ENCODE assay signal across 17 cellular contexts in the genomic region with DNA sequence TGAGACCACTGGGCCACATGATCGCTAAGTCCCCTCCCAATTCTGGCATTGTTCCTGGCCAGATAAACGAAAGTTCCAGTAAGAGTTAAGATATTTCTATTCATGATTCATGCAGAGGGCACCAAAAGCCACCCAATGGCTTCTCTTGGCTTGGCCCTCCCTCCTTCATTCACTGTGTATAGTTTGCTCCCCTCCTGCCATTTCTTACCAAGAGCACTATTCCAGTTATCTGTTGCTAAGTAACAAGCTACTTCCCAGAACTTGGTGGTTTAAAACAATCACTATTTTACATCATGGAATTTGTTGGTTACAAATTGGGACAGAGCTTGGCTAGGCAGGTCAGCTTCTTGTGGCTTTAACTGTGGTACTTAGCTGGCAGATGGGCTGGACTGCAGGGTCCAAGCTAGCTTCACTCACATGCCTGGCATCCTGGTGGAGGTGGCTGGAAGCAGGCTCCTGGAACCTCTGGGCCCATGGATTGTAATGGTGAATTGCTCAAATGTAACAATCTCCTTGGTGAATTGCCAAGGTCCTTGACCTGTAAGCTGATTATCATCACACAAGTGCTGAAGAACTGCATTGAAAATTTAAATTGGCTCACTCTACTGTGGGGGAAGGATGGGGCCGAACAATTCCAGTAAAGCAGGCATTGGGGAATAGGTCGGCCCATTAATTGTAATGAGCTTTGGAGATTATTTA. TPM values are rescaled to one million over a fixed set of nuclear protein-coding genes. Genes with fewer than 3 reads are reported as not detected.
DNase-seq lines count a peak whose midpoint lies in the region; ATAC-seq and TF ChIP-seq lines count a peak whose summit lies in the region.
"Had no signal": no experiment of that assay in that cellular context is flagged by ENCODE, and none has a peak within 500 bp of the region (broad histone marks: within the 10 kb centered on the region; RNA-seq: fewer than 3 reads in every experiment).

No MANE protein-coding gene starts in this region.

- WGBS in right lobe of liver (ENCODE audit: insufficient coverage, low coverage, low lambda C conversion rate, missing lambda C conversion rate): 21% methylated on average over 2 of the region's 4 CpGs

- peaks cover 0 to 24% (median 12%) of the 10 kb centered on the region in 4 donors for H3K36me3 ChIP-seq in right lobe of liver
- H3K36me3 ChIP-seq in CD8-positive, alpha-beta T cell (ENCODE audit: insufficient read depth, low read length): peaks cover 10% of the 10 kb centered on the region

- no peak overlapping the region for H3K4me3 Mint-ChIP-seq in natural killer cell treated with Interleukin-12 subunit alpha and Interleukin-12 subunit beta and Interleukin-15 and Interleukin-18, amount 100 ng/mL, for 72 hours
- no peak overlapping the region for H3K4me3 Mint-ChIP-seq in natural killer cell
- no peak overlapping the region for H3K4me3 Mint-ChIP-seq in CD8-positive, alpha-beta T cell
- H3K4me3 Mint-ChIP-seq: activated naive CD4-positive, alpha-beta T cell treated with anti-CD3 and anti-CD28 coated beads, Interleukin-2, amount 10 ng/mL, durations not matched to agents 7 days and 5 days; stimulated activated naive CD8-positive, alpha-beta T cell treated with anti-CD3 and anti-CD28 coated beads, Interleukin-15, Interleukin-2, amounts not matched to agents 100 ng/mL and 50 ng/mL, for 24 hours; T-helper 1 cell treated with Interleukin-12 subunit alpha and Interleukin-12 subunit beta and Interleukin-4 antibody, amounts not matched to agents 30 μg/mL and 1 μg/mL, for 36 hours had no signal

- peak overlapping the region; percentile 40 to 53 for H3K27ac Mint-ChIP-seq in natural killer cell treated with Interleukin-12 subunit alpha and Interleukin-12 subunit beta and Interleukin-15 and Interleukin-18, amount 100 ng/mL, for 72 hours
- peak overlapping the region in 1 of 2 donors; percentile 23 for H3K27ac Mint-ChIP-seq in natural killer cell
- no peak overlapping the region for H3K27ac Mint-ChIP-seq in CD8-positive, alpha-beta T cell
- H3K27ac Mint-ChIP-seq: activated naive CD4-positive, alpha-beta T cell treated with anti-CD3 and anti-CD28 coated beads, Interleukin-2, amount 10 ng/mL, durations not matched to agents 7 days and 5 days; stimulated activated naive CD8-positive, alpha-beta T cell treated with anti-CD3 and anti-CD28 coated beads, Interleukin-15, Interleukin-2, amounts not matched to agents 100 ng/mL and 50 ng/mL, for 24 hours; T-helper 1 cell treated with Interleukin-12 subunit alpha and Interleukin-12 subunit beta and Interleukin-4 antibody, amounts not matched to agents 30 μg/mL and 1 μg/mL, for 36 hours had no signal

- peaks cover 0 to 11% (median 0%) of the 10 kb centered on the region in 4 donors for H3K4me1 ChIP-seq in right lobe of liver
- H3K4me1 ChIP-seq in CD8-positive, alpha-beta T cell (ENCODE audit: insufficient read depth, low read length): no peaks in the 10 kb centered on the region
- H3K4me1 ChIP-seq: vagina had no signal

- CTCF ChIA-PET in CD8-positive, alpha-beta T cell (lab: Charles Lee): no interaction called here

- in situ Hi-C loops in astrocyte of the spinal cord (cut with HindIII; ENCODE audit: low sequenced_read_pairs): no loop called here

- H3K36me3 Mint-ChIP-seq in natural killer cell treated with Interleukin-12 subunit alpha and Interleukin-12 subunit beta and Interleukin-15 and Interleukin-18, amount 100 ng/mL, for 72 hours: peaks cover 35% of the 10 kb centered on the region
- H3K36me3 Mint-ChIP-seq in natural killer cell: peaks cover 6% of the 10 kb centered on the region
- peaks cover 56% of the 10 kb centered on the region for H3K36me3 Mint-ChIP-seq in CD8-positive, alpha-beta T cell

- H3K27ac ChIP-seq in right lobe of liver: no peak overlapping the region
- H3K27ac ChIP-seq in CD8-positive, alpha-beta T cell (ENCODE audit: low read depth, low read length): no peak overlapping the region
- H3K27ac ChIP-seq: vagina had no signal

- TF ChIP-seq POLR2A in right lobe of liver (IDR thresholded peaks at IDR 0.05): no peak

- ATAC-seq in natural killer cell treated with Interleukin-12 subunit alpha and Interleukin-12 subunit beta and Interleukin-15 and Interleukin-18, amount 100 ng/mL, for 72 hours: no peak
- ATAC-seq in natural killer cell (no peak), right lobe of liver (peak; percentile 56 to 79 (median 66)), HG03565 (IDR thresholded peaks at IDR 0.05; ENCODE audit: unreplicated experiment) (no peak), HG03025 (IDR thresholded peaks at IDR 0.05; ENCODE audit: low FRiP score, unreplicated experiment) (no peak)
- no peak for ATAC-seq in CD8-positive, alpha-beta T cell

- H3K9me3 Mint-ChIP-seq in natural killer cell treated with Interleukin-12 subunit alpha and Interleukin-12 subunit beta and Interleukin-15 and Interleukin-18, amount 100 ng/mL, for 72 hours: no peaks in the 10 kb centered on the region
- H3K9me3 Mint-ChIP-seq in natural killer cell: no peaks in the 10 kb centered on the region
- H3K9me3 Mint-ChIP-seq in CD8-positive, alpha-beta T cell: no peaks in the 10 kb centered on the region
- H3K9me3 Mint-ChIP-seq: activated naive CD4-positive, alpha-beta T cell treated with anti-CD3 and anti-CD28 coated beads, Interleukin-2, amount 10 ng/mL, durations not matched to agents 7 days and 5 days; stimulated activated naive CD8-positive, alpha-beta T cell treated with anti-CD3 and anti-CD28 coated beads, Interleukin-15, Interleukin-2, amounts not matched to agents 100 ng/mL and 50 ng/mL, for 24 hours; T-helper 1 cell treated with Interleukin-12 subunit alpha and Interleukin-12 subunit beta and Interleukin-4 antibody, amounts not matched to agents 30 μg/mL and 1 μg/mL, for 36 hours had no signal

- H3K4me1 Mint-ChIP-seq in natural killer cell treated with Interleukin-12 subunit alpha and Interleukin-12 subunit beta and Interleukin-15 and Interleukin-18, amount 100 ng/mL, for 72 hours (ENCODE audit: low read depth in 2 of 2): peaks cover 38% of the 10 kb centered on the region in 2 donors
- peaks cover 32% of the 10 kb centered on the region in 2 donors for H3K4me1 Mint-ChIP-seq in natural killer cell
- peaks cover 7% of the 10 kb centered on the region for H3K4me1 Mint-ChIP-seq in CD8-positive, alpha-beta T cell (ENCODE audit: low read depth)

- no peaks in the 10 kb centered on the region for H3K9me3 ChIP-seq in right lobe of liver
- no peaks in the 10 kb centered on the region for H3K9me3 ChIP-seq in CD8-positive, alpha-beta T cell (ENCODE audit: low read length)
- H3K9me3 ChIP-seq: vagina had no signal

- POLR2A ChIA-PET in CD8-positive, alpha-beta T cell (lab: Charles Lee): interaction anchor here (0.6 kb wide), 1 partner anchor 28 kb away, joined by 3 read pairs; no protein-coding TSS in a partner anchor

- DNase-seq in natural killer cell treated with Interleukin-12 subunit alpha and Interleukin-12 subunit beta and Interleukin-15 and Interleukin-18, amount 100 ng/mL, for 72 hours (ENCODE audit: low spot score): no peak
- DNase-seq in natural killer cell (no peak), astrocyte of the spinal cord (ENCODE audit: low read depth, low spot score) (peak; percentile 89), right lobe of liver (peak in 1 of 3 donors; percentile 44), cerebellar cortex (ENCODE audit: low spot score) (no peak)
- no peak for DNase-seq in CD8-positive, alpha-beta T cell
- DNase-seq: activated CD4-positive, alpha-beta T cell treated with anti-CD3 and anti-CD28 coated beads for 1 hour; activated naive CD4-positive, alpha-beta T cell treated with anti-CD3 and anti-CD28 coated beads, Interleukin-2, amount 10 ng/mL, durations not matched to agents 7 days and 5 days; AML-193; mesendoderm; NCI-H187 treated with DMSO at 0.1 percent for 48 hours; nucleus accumbens had no signal

- TF ChIP-seq CTCF in natural killer cell (IDR thresholded peaks at IDR 0.05) (no peak), astrocyte of the spinal cord (IDR thresholded peaks at IDR 0.05; ENCODE audit: low read depth, low read length) (no peak), right lobe of liver (IDR thresholded peaks at IDR 0.05) (no peak)
- TF ChIP-seq CTCF in CD8-positive, alpha-beta T cell (IDR thresholded peaks at IDR 0.05): no peak

- no peaks in the 10 kb centered on the region for H3K27me3 Mint-ChIP-seq in natural killer cell treated with Interleukin-12 subunit alpha and Interleukin-12 subunit beta and Interleukin-15 and Interleukin-18, amount 100 ng/mL, for 72 hours
- no peaks in the 10 kb centered on the region for H3K27me3 Mint-ChIP-seq in natural killer cell (ENCODE audit: low read depth in 2 of 2)
- no peaks in the 10 kb centered on the region for H3K27me3 Mint-ChIP-seq in CD8-positive, alpha-beta T cell (ENCODE audit: low read depth)
- H3K27me3 Mint-ChIP-seq: activated naive CD4-positive, alpha-beta T cell treated with anti-CD3 and anti-CD28 coated beads, Interleukin-2, amount 10 ng/mL, durations not matched to agents 7 days and 5 days; stimulated activated naive CD8-positive, alpha-beta T cell treated with anti-CD3 and anti-CD28 coated beads, Interleukin-15, Interleukin-2, amounts not matched to agents 100 ng/mL and 50 ng/mL, for 24 hours had no signal

- H3K4me3 ChIP-seq in astrocyte of the spinal cord (ENCODE audit: low read depth, low read length) (no peak overlapping the region), right lobe of liver (no peak overlapping the region)
- H3K4me3 ChIP-seq in CD8-positive, alpha-beta T cell (ENCODE audit: low read depth, low read length): no peak overlapping the region
- H3K4me3 ChIP-seq: vagina had no signal

- no peaks in the 10 kb centered on the region for H3K27me3 ChIP-seq in right lobe of liver
- no peaks in the 10 kb centered on the region for H3K27me3 ChIP-seq in CD8-positive, alpha-beta T cell (ENCODE audit: insufficient read depth, low read length)
- H3K27me3 ChIP-seq: vagina had no signal

- intact Hi-C loops in natural killer cell (cut with micrococcal nuclease) (loop anchor here (5.0 kb wide), 1 partner anchor 113 kb away; no protein-coding TSS in a partner anchor), right lobe of liver (cut with DNase I) (no loop called here)
- intact Hi-C loops in CD8-positive, alpha-beta T cell (cut with DNase I, micrococcal nuclease): no loop called here

RNA-seq across cellular contexts. Expression of gene EAF1, which starts 16.6 kb away (rescaled TPM):
- 10 to 100 TPM; 41.8 to 74.3 TPM for total RNA-seq in natural killer cell treated with Interleukin-12 subunit alpha and Interleukin-12 subunit beta and Interleukin-15 and Interleukin-18, amount 100 ng/mL, for 72 hours
- total RNA-seq in natural killer cell (10 to 100 TPM; 39.7 to 45.8 (median 41.5) TPM), right lobe of liver (10 to 100 TPM; 11.6 to 27.7 (median 17.1) TPM)
- 10 to 100 TPM; 33.7 to 36.0 TPM for total RNA-seq in CD8-positive, alpha-beta T cell

RNA-seq across cellular contexts. Expression of gene METTL6, which starts 16.6 kb away (rescaled TPM):
- 10 to 100 TPM; 17.6 to 22.8 TPM for total RNA-seq in natural killer cell treated with Interleukin-12 subunit alpha and Interleukin-12 subunit beta and Interleukin-15 and Interleukin-18, amount 100 ng/mL, for 72 hours
- total RNA-seq in natural killer cell (10 to 100 TPM in 2 of 3 donors, 1 to 10 TPM in 1; 9.8 to 13.3 (median 11.8) TPM), right lobe of liver (1 to 10 TPM; 5.3 to 7.5 (median 6.2) TPM)
- 1 to 10 TPM; 4.1 to 4.9 TPM for total RNA-seq in CD8-positive, alpha-beta T cell

Comparison
In these comparisons a context has a peak if more than half of its experiments do, and no peak if none do; other contexts are left out.
1. ATAC-seq: peak in right lobe of liver (4 of 4); none in natural killer cell treated with Interleukin-12 subunit alpha and Interleukin-12 subunit beta and Interleukin-15 and Interleukin-18, amount 100 ng/mL, for 72 hours (0 of 2), natural killer cell (0 of 3), CD8-positive, alpha-beta T cell (single experiment), HG03565 (single experiment) and HG03025 (single experiment).